In genomic region chr1:111594128-111594693, GRCh38 we compare ENCODE assay signal across 1 cellular context.
TF ChIP-seq lines count a peak whose summit lies in the region.

No MANE protein-coding gene starts in this region.

TF ChIP-seq in K562, 482 proteins besides CTCF, POLR2A, EP300 and RAD21 (continued from another document and continues in another):
- TF ChIP-seq MGA (IDR thresholded peaks at IDR 0.05) (no peak), CHD2 (IDR thresholded peaks at IDR 0.05; ENCODE audit: low read depth, low read length) (no peak), ZNF146 (CRISPR knock-in tag; IDR thresholded peaks at IDR 0.05; ENCODE audit: unreplicated experiment) (no peak), GTF3C2 (IDR thresholded peaks at IDR 0.05; ENCODE audit: borderline replicate concordance, extremely low read depth, insufficient read length) (no peak), ZNF436 (CRISPR knock-in tag; IDR thresholded peaks at IDR 0.05) (no peak), TAF9B (IDR thresholded peaks at IDR 0.05; ENCODE audit: partially characterized antibody) (no peak), MCM2 (IDR thresholded peaks at IDR 0.05; ENCODE audit: low read depth) (no peak), ZNF561 (CRISPR knock-in tag; conservative IDR thresholded peaks at IDR 0.05) (no peak), KLF10 (CRISPR knock-in tag; IDR thresholded peaks at IDR 0.05) (no peak), YBX1 (IDR thresholded peaks at IDR 0.05) (no peak), ZNF134 (CRISPR knock-in tag; conservative IDR thresholded peaks at IDR 0.05) (no peak), POLR2B (IDR thresholded peaks at IDR 0.05; ENCODE audit: low read depth, partially characterized antibody) (no peak), KDM4B (IDR thresholded peaks at IDR 0.05; ENCODE audit: borderline replicate concordance in 2 of 2, low read depth in 1 of 2) (no peak), CHD7 (IDR thresholded peaks at IDR 0.05; ENCODE audit: low read depth, low read length) (no peak), NBN (IDR thresholded peaks at IDR 0.05; ENCODE audit: low read depth) (no peak), PTTG1 (tag; IDR thresholded peaks at IDR 0.05; ENCODE audit: low read depth) (no peak), ZFP91 (CRISPR knock-in tag; IDR thresholded peaks at IDR 0.05) (no peak), CCNT2 (IDR thresholded peaks at IDR 0.05; ENCODE audit: borderline replicate concordance, extremely low read depth, insufficient read length, low read depth, low read length) (no peak), ZFP36 (IDR thresholded peaks at IDR 0.05; ENCODE audit: low read depth, low read length, partially characterized antibody) (no peak), EGR1 (conservative IDR thresholded peaks at IDR 0.05) (no peak), PATZ1 (CRISPR knock-in tag; IDR thresholded peaks at IDR 0.05; ENCODE audit: borderline replicate concordance) (no peak), ZNF175 (CRISPR knock-in tag; IDR thresholded peaks at IDR 0.05; ENCODE audit: low read depth) (no peak)
